ENCODE assay signal across 22 cellular contexts in the genomic region with DNA sequence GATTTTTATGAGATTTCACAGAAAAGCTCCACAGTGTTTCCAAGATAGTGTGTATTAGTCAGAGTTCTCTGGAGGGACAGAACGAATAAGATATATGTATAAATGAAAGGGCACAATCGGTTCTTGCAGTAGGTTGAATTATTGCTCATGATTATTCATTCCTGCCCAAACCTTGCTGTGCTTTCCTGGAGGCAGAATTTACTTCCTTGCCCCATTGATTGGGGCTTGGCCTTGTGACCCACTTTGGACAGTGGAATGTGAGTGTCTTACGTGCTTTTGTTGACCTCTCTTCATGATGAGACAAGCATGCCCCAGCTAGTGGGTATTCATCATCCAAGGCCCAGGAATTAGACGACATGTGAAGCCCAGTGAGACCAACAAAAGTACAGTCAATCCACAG. TPM values are rescaled to one million over a fixed set of nuclear protein-coding genes. Genes with fewer than 3 reads are reported as not detected.
DNase-seq lines count a peak whose midpoint lies in the region; ATAC-seq, FAIRE-seq and TF ChIP-seq lines count a peak whose summit lies in the region.
"Had no signal": no experiment of that assay in that cellular context is flagged by ENCODE, and none has a peak within 500 bp of the region (broad histone marks: within the 10 kb centered on the region; RNA-seq: fewer than 3 reads in every experiment).

No MANE protein-coding gene starts in this region.

- peaks cover 22% of the 10 kb centered on the region for H3K4me1 Mint-ChIP-seq in neural crest cell
- H3K4me1 Mint-ChIP-seq: CD14-positive monocyte had no signal

- TF ChIP-seq CTCF in PC-3 (conservative IDR thresholded peaks at IDR 0.05; ENCODE audit: low read depth, low read length) (no peak), bronchial epithelial cell (IDR thresholded peaks at IDR 0.05; ENCODE audit: insufficient read depth, low read length, severe bottlenecking) (no peak), neural crest cell (conservative IDR thresholded peaks at IDR 0.05) (no peak), osteoblast (IDR thresholded peaks at IDR 0.05; ENCODE audit: extremely low read depth, low read depth, low read length) (no peak)

- H3K36me3 ChIP-seq in ACC112 (ENCODE audit: insufficient read depth, low read length) (no peaks in the 10 kb centered on the region), PC-3 (ENCODE audit: low read depth, low read length) (no peaks in the 10 kb centered on the region), bronchial epithelial cell (ENCODE audit: control insufficient read depth, insufficient read depth, low read length) (no peaks in the 10 kb centered on the region), osteoblast (ENCODE audit: insufficient read depth, low read length) (no peaks in the 10 kb centered on the region)
- H3K36me3 ChIP-seq: HAP-1 had no signal

- H3K4me1 ChIP-seq in ACC112 (ENCODE audit: control insufficient read depth, insufficient read depth, low read length, unreplicated experiment) = peaks cover 6% of the 10 kb centered on the region
- H3K4me1 ChIP-seq in PC-3 (ENCODE audit: insufficient read depth, low read length) = peaks cover 29% of the 10 kb centered on the region
- H3K4me1 ChIP-seq in osteoblast (ENCODE audit: insufficient read depth, low read length) = no peaks in the 10 kb centered on the region
- H3K4me1 ChIP-seq: Caco-2, HAP-1 had no signal

- H3K4me2 ChIP-seq in PC-3 (ENCODE audit: low read length) (peak overlapping the region; percentile 40; the same call in 1 of the 2 replicates), osteoblast (ENCODE audit: insufficient read depth, low read length) (no peak overlapping the region)

- H3K27ac ChIP-seq in ACC112 (ENCODE audit: low read depth, low read length) (peak overlapping the region; percentile 91), PC-3 (ENCODE audit: low read length) (peak overlapping the region; percentile 98), osteoblast (ENCODE audit: low read depth, low read length) (no peak overlapping the region)

- H3K79me2 ChIP-seq in ACC112 (ENCODE audit: control insufficient read depth, insufficient read depth, low read length, unreplicated experiment) = no peaks in the 10 kb centered on the region
- no peaks in the 10 kb centered on the region for H3K79me2 ChIP-seq in PC-3 (ENCODE audit: low read length)
- H3K79me2 ChIP-seq in osteoblast (ENCODE audit: insufficient read depth, low read length) = no peaks in the 10 kb centered on the region

- H3K9me3 Mint-ChIP-seq in neural crest cell = peaks cover 11% of the 10 kb centered on the region

- no peaks in the 10 kb centered on the region for H3K27me3 Mint-ChIP-seq in neural crest cell (ENCODE audit: low read depth)

- no TSS peak for BruUV-seq in PC-3 (replicated peaks; lab: Mats Ljungman, UMichigan)

- CTCF ChIA-PET in PC-3 (lab: Charles Lee) = no interaction called here

- peaks cover 11% of the 10 kb centered on the region for H3K36me3 Mint-ChIP-seq in neural crest cell (ENCODE audit: low read depth)
- H3K36me3 Mint-ChIP-seq: CD14-positive monocyte had no signal

- DNase-seq in PC-3 (peak; percentile 67), bronchial epithelial cell (ENCODE audit: low read depth) (peak; percentile 17), neural crest cell (ENCODE audit: low read depth, low spot score) (no peak), middle frontal gyrus (ENCODE audit: extremely low spot score, low spot score) (no peak), osteoblast (ENCODE audit: insufficient read length, low spot score, missing footprints) (no peak), DMS 273 treated with DMSO at 0.1 percent for 48 hours (lab: John Stamatoyannopoulos, UW) (no peak)
- DNase-seq: 8988T; Caco-2; KBM-7; NCI-H1092; NCI-H187; NCI-H69; NK-92 treated with Interleukin-12 subunit alpha and Interleukin-12 subunit beta, amount 100 ng/mL, for 24 hours; SIG-M5 had no signal

- H3K27me3 ChIP-seq in ACC112 (ENCODE audit: insufficient read depth, low read length) (no peaks in the 10 kb centered on the region), PC-3 (ENCODE audit: low read length) (no peaks in the 10 kb centered on the region), bronchial epithelial cell (ENCODE audit: control insufficient read depth, insufficient read depth, low read length) (no peaks in the 10 kb centered on the region), osteoblast (ENCODE audit: insufficient read depth, low read length) (no peaks in the 10 kb centered on the region)

- peak overlapping the region; percentile 52 for H3K27ac Mint-ChIP-seq in neural crest cell (ENCODE audit: unreplicated experiment)
- H3K27ac Mint-ChIP-seq: CD14-positive monocyte had no signal

- H2AFZ ChIP-seq in ACC112 (ENCODE audit: low read length, unreplicated experiment) (peak overlapping the region; percentile 11), PC-3 (ENCODE audit: low read length) (peak overlapping the region; percentile 14; the same call in 1 of the 2 replicates), osteoblast (ENCODE audit: low read length) (no peak overlapping the region)

- ATAC-seq in PC-3 = peak; percentile 74
- no peak for ATAC-seq in HG02759 (IDR thresholded peaks at IDR 0.05; ENCODE audit: unreplicated experiment)
- ATAC-seq: GM12878, Panc1 had no signal

- no peaks in the 10 kb centered on the region for H3F3A ChIP-seq in PC-3 (ENCODE audit: low read length, unreplicated experiment)

- H3K9me3 ChIP-seq in PC-3 (ENCODE audit: low read length) = no peaks in the 10 kb centered on the region
- no peaks in the 10 kb centered on the region for H3K9me3 ChIP-seq in osteoblast (ENCODE audit: low read depth, low read length)
- H3K9me3 ChIP-seq: HAP-1 had no signal

- H3K4me3 ChIP-seq in ACC112 (ENCODE audit: low read depth, low read length) (no peak overlapping the region), PC-3 (ENCODE audit: low read length) (no peak overlapping the region), bronchial epithelial cell (ENCODE audit: low read depth, low read length) (no peak overlapping the region), osteoblast (ENCODE audit: insufficient read depth, low read length) (no peak overlapping the region)
- H3K4me3 ChIP-seq: GM12878, HAP-1 had no signal

- H3K4me3 Mint-ChIP-seq in neural crest cell = no peak overlapping the region
- H3K4me3 Mint-ChIP-seq: CD14-positive monocyte had no signal

- H4K20me1 ChIP-seq in PC-3 (ENCODE audit: low read length) (no peaks in the 10 kb centered on the region), osteoblast (ENCODE audit: insufficient read depth, low read length) (no peaks in the 10 kb centered on the region)

- no peaks in the 10 kb centered on the region for H3K9me2 ChIP-seq in PC-3 (replicated peaks; ENCODE audit: low read length)

- POLR2A ChIA-PET in PC-3 (lab: Charles Lee; ENCODE audit: unreplicated experiment) = no interaction called here

- intact Hi-C loops in PC-3 (cut with micrococcal nuclease) = no loop called here

- no peak for FAIRE-seq in bronchial epithelial cell (lab: Jason Lieb, UNC)
- FAIRE-seq: GM12878, GM18507 had no signal

- H3K9ac ChIP-seq in PC-3 (ENCODE audit: low read length) = peak overlapping the region; percentile 78

RNA-seq across cellular contexts. Expression of a gene that starts 53.0 kb away (rescaled TPM):
- total RNA-seq in PC-3 (2014; rRNA removed) = not detected in 2 replicates
- not detected in 2 replicates for total RNA-seq in bronchial epithelial cell
- not detected in 2 replicates for total RNA-seq in neural crest cell
- total RNA-seq in osteoblast = 1.8 and 3.2 TPM in 2 replicates
- total RNA-seq: G401, GM12878 had no signal

Comparison
In these comparisons a context has a peak if more than half of its experiments do, and no peak if none do; other contexts are left out.
1. DNase-seq: peak in PC-3 (single experiment) and bronchial epithelial cell (single experiment); none in neural crest cell (single experiment), middle frontal gyrus (single experiment), osteoblast (single experiment) and DMS 273 treated with DMSO at 0.1 percent for 48 hours (single experiment).